In genomic region chr7:22708677-22709061, GRCh38 we compare ENCODE assay signal across 3 cellular contexts. TPM values are rescaled to one million over a fixed set of nuclear protein-coding genes. Genes with fewer than 3 reads are reported as not detected.
"Had no signal": no experiment of that assay in that cellular context is flagged by ENCODE, and none has a peak within 500 bp of the region (broad histone marks: within the 10 kb centered on the region; RNA-seq: fewer than 3 reads in every experiment).

No MANE protein-coding gene starts in this region.

RNA-seq across cellular contexts. Expression of gene IL6, which starts 18.3 kb away (rescaled TPM):
- total RNA-seq: activated T-helper 2 cell treated with anti-CD3 and anti-CD28 coated beads, Interferon-gamma antibody, Interleukin-2, Interleukin-4, amounts not matched to agents 10 μg/mL and 5 μg/mL and 100 μg/mL, durations not matched to agents 14 hours and 24 hours and 36 hours; cardiac muscle cell; T-helper 2 cell treated with Interferon-gamma antibody and Interleukin-4, amounts not matched to agents 100 ng/mL and 5 ng/mL, for 36 hours had no signal
- polyA plus RNA-seq: cardiac muscle cell had no signal
